8 cellular contexts compared by ENCODE assay signal in genomic region chr3:129001817-129002572, GRCh38. TPM values are rescaled to one million over a fixed set of nuclear protein-coding genes. Genes with fewer than 3 reads are reported as not detected.
DNase-seq lines count a peak whose midpoint lies in the region; ATAC-seq and FAIRE-seq lines count a peak whose summit lies in the region.

No MANE protein-coding gene starts in this region.

- H3K27me3 ChIP-seq in skeletal muscle satellite cell (ENCODE audit: control insufficient read depth, insufficient read depth, low read length): peaks cover 83% of the 10 kb centered on the region

- H3K27me3 Mint-ChIP-seq in activated CD4-positive, alpha-beta memory T cell treated with anti-CD3 and anti-CD28 coated beads, Interleukin-2, amount 10 ng/mL, durations not matched to agents 7 days and 5 days: peaks cover 61% of the 10 kb centered on the region

- peak overlapping the region; percentile 42 for H3K4me3 ChIP-seq in skeletal muscle satellite cell (ENCODE audit: low read length)

- no peaks in the 10 kb centered on the region for H3K9me3 ChIP-seq in skeletal muscle satellite cell (replicated peaks; ENCODE audit: low read length)

- peak overlapping the region; percentile 45 for H3K4me3 Mint-ChIP-seq in activated CD4-positive, alpha-beta memory T cell treated with anti-CD3 and anti-CD28 coated beads, Interleukin-2, amount 10 ng/mL, durations not matched to agents 7 days and 5 days

- no peaks in the 10 kb centered on the region for H3K36me3 ChIP-seq in skeletal muscle satellite cell (ENCODE audit: insufficient read depth, low read length)

- H3K9ac ChIP-seq in skeletal muscle satellite cell (ENCODE audit: low read depth, low read length): no peak overlapping the region

- H3K36me3 Mint-ChIP-seq in activated CD4-positive, alpha-beta memory T cell treated with anti-CD3 and anti-CD28 coated beads, Interleukin-2, amount 10 ng/mL, durations not matched to agents 7 days and 5 days (ENCODE audit: low read depth): no peaks in the 10 kb centered on the region

- POLR2A ChIA-PET in activated CD4-positive, alpha-beta memory T cell treated with anti-CD3 and anti-CD28 coated beads, Interleukin-2, amount 10 ng/mL, durations not matched to agents 7 days and 5 days (lab: Charles Lee): interaction anchor here (4.8 kb wide), 1 partner anchor 14 kb away, joined by 33 read pairs; no protein-coding TSS in a partner anchor

- intact Hi-C loops in left ventricle myocardium superior (cut with micrococcal nuclease): no loop called here

- H3K9me3 Mint-ChIP-seq in activated CD4-positive, alpha-beta memory T cell treated with anti-CD3 and anti-CD28 coated beads, Interleukin-2, amount 10 ng/mL, durations not matched to agents 7 days and 5 days: no peaks in the 10 kb centered on the region

- FAIRE-seq in RCC 7860 (lab: Jason Lieb, UNC): no peak

- ATAC-seq in left ventricle myocardium superior: peak; percentile 8
- no peak for ATAC-seq in HG03442 (IDR thresholded peaks at IDR 0.05; ENCODE audit: unreplicated experiment)

- H3K4me1 Mint-ChIP-seq in activated CD4-positive, alpha-beta memory T cell treated with anti-CD3 and anti-CD28 coated beads, Interleukin-2, amount 10 ng/mL, durations not matched to agents 7 days and 5 days: peaks cover 37% of the 10 kb centered on the region

- no peak overlapping the region for H3K27ac Mint-ChIP-seq in activated CD4-positive, alpha-beta memory T cell treated with anti-CD3 and anti-CD28 coated beads, Interleukin-2, amount 10 ng/mL, durations not matched to agents 7 days and 5 days

- CTCF ChIA-PET in activated CD4-positive, alpha-beta memory T cell treated with anti-CD3 and anti-CD28 coated beads, Interleukin-2, amount 10 ng/mL, durations not matched to agents 7 days and 5 days (lab: Charles Lee): interaction anchor here (1.3 to 1.8 kb wide), 2 partner anchors 14 to 32 kb away, joined by 3 to 5 read pairs; no protein-coding TSS in a partner anchor

- in situ Hi-C loops in KBM-7 (cut with MboI; ENCODE audit: low pct_unique_long_range_greater_than_20kb, low sequenced_read_pairs): no loop called here

- H3K4me2 ChIP-seq in skeletal muscle satellite cell (ENCODE audit: low read length): peak overlapping the region; percentile 74

- H3K4me1 ChIP-seq in skeletal muscle satellite cell (ENCODE audit: control insufficient read depth, insufficient read depth, low read length): peaks cover 3% of the 10 kb centered on the region

- peak; percentile 19 for DNase-seq in KBM-7
- DNase-seq in activated CD4-positive, alpha-beta memory T cell treated with anti-CD3 and anti-CD28 coated beads, Interleukin-2, amount 10 ng/mL, durations not matched to agents 7 days and 5 days: no peak
- DNase-seq in left ventricle myocardium superior: no peak
- no peak for DNase-seq in NCI-H2029 treated with DMSO at 0.1 percent for 48 hours (lab: John Stamatoyannopoulos, UW)
- no peak for DNase-seq in RCC 7860 (ENCODE audit: low spot score)
- DNase-seq in GM03348 (ENCODE audit: low spot score): no peak

RNA-seq across cellular contexts. Expression of gene EFCC1, which starts 0.9 kb away (rescaled TPM):
- total RNA-seq in activated CD4-positive, alpha-beta memory T cell treated with anti-CD3 and anti-CD28 coated beads, Interleukin-2, amount 10 ng/mL, durations not matched to agents 7 days and 5 days: not detected
- total RNA-seq in left ventricle myocardium superior: 3.0 TPM
- total RNA-seq in skeletal muscle satellite cell (2012; rRNA removed): not detected in 2 replicates

RNA-seq across cellular contexts. Expression of gene CFAP92, which starts 8.1 kb away (rescaled TPM):
- total RNA-seq in activated CD4-positive, alpha-beta memory T cell treated with anti-CD3 and anti-CD28 coated beads, Interleukin-2, amount 10 ng/mL, durations not matched to agents 7 days and 5 days: under 1 TPM in 1 of 2 experiments, not detected in 1; 0.15 TPM
- total RNA-seq in left ventricle myocardium superior: 0.27 TPM
- not detected in 2 replicates for total RNA-seq in skeletal muscle satellite cell (2012; rRNA removed)

RNA-seq across cellular contexts. Expression of gene GP9, which starts 58.6 kb away (rescaled TPM):
- total RNA-seq in activated CD4-positive, alpha-beta memory T cell treated with anti-CD3 and anti-CD28 coated beads, Interleukin-2, amount 10 ng/mL, durations not matched to agents 7 days and 5 days: not detected
- total RNA-seq in left ventricle myocardium superior: not detected
- not detected in 2 replicates for total RNA-seq in skeletal muscle satellite cell (2012; rRNA removed)
